Comparison of ENCODE assay signal across 1 cellular context in the genomic region with DNA sequence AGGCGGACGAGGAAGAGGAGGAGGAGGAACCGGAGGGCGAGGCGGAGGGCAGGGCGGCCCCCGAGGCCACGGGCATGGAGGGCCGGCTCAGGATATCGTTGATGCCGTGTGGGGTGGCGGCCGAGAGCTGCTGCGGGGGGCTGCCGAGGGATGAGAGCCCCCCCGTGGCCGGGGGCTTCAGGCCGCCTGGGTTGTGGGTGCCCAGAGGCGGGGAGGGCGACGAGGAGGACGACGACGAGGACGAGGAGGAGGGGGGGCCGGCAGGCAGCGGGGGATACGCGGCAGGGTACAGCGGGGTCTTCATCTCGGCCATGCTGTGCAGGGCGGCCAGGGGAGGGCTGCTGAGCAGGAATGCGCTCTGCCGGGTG.
A peak's percentile ranks its signal among the peaks of the same experiment; 100 is the strongest.
TF ChIP-seq lines count a peak whose summit lies in the region.

No MANE protein-coding gene starts in this region.

TF ChIP-seq in HEK293, 187 proteins besides CTCF, POLR2A, EP300 and RAD21 (continued from another document and continues in another):
- TF ChIP-seq, protein P1, sequence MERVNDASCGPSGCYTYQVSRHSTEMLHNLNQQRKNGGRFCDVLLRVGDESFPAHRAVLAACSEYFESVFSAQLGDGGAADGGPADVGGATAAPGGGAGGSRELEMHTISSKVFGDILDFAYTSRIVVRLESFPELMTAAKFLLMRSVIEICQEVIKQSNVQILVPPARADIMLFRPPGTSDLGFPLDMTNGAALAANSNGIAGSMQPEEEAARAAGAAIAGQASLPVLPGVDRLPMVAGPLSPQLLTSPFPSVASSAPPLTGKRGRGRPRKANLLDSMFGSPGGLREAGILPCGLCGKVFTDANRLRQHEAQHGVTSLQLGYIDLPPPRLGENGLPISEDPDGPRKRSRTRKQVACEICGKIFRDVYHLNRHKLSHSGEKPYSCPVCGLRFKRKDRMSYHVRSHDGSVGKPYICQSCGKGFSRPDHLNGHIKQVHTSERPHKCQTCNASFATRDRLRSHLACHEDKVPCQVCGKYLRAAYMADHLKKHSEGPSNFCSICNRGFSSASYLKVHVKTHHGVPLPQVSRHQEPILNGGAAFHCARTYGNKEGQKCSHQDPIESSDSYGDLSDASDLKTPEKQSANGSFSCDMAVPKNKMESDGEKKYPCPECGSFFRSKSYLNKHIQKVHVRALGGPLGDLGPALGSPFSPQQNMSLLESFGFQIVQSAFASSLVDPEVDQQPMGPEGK (tag by site-specific recombination; IDR thresholded peaks at IDR 0.05) = peak; percentile 80
- TF ChIP-seq KLF16 (tag by site-specific recombination; IDR thresholded peaks at IDR 0.05) = no peak
- no peak for TF ChIP-seq ZNF19 (tag by site-specific recombination; IDR thresholded peaks at IDR 0.05; ENCODE audit: low read depth)
- TF ChIP-seq SP2 (tag by site-specific recombination; IDR thresholded peaks at IDR 0.05) = peak; percentile 10; the same call in 1 of the 2 replicates
- no peak for TF ChIP-seq ZNF133 (tag by site-specific recombination; IDR thresholded peaks at IDR 0.05)
- TF ChIP-seq ZNF585B (tag by site-specific recombination; IDR thresholded peaks at IDR 0.05) = no peak
- TF ChIP-seq KLF8 (tag by site-specific recombination; IDR thresholded peaks at IDR 0.05) = 0 out of 2 replicates have a peak, but pooled peaks have one; percentile 42
- TF ChIP-seq KLF9 (tag by site-specific recombination; IDR thresholded peaks at IDR 0.05; ENCODE audit: low read depth) = no peak
- no peak for TF ChIP-seq ZNF660 (tag by site-specific recombination; IDR thresholded peaks at IDR 0.05)
- no peak for TF ChIP-seq ZNF48 (tag by site-specific recombination; IDR thresholded peaks at IDR 0.05)
- TF ChIP-seq ZNF549 (tag by site-specific recombination; IDR thresholded peaks at IDR 0.05) = no peak
- TF ChIP-seq, protein P2, sequence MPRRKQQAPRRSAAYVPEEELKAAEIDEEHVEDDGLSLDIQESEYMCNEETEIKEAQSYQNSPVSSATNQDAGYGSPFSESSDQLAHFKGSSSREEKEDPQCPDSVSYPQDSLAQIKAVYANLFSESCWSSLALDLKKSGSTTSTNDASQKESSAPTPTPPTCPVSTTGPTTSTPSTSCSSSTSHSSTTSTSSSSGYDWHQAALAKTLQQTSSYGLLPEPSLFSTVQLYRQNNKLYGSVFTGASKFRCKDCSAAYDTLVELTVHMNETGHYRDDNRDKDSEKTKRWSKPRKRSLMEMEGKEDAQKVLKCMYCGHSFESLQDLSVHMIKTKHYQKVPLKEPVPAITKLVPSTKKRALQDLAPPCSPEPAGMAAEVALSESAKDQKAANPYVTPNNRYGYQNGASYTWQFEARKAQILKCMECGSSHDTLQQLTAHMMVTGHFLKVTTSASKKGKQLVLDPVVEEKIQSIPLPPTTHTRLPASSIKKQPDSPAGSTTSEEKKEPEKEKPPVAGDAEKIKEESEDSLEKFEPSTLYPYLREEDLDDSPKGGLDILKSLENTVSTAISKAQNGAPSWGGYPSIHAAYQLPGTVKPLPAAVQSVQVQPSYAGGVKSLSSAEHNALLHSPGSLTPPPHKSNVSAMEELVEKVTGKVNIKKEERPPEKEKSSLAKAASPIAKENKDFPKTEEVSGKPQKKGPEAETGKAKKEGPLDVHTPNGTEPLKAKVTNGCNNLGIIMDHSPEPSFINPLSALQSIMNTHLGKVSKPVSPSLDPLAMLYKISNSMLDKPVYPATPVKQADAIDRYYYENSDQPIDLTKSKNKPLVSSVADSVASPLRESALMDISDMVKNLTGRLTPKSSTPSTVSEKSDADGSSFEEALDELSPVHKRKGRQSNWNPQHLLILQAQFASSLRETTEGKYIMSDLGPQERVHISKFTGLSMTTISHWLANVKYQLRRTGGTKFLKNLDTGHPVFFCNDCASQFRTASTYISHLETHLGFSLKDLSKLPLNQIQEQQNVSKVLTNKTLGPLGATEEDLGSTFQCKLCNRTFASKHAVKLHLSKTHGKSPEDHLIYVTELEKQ (tag by site-specific recombination; IDR thresholded peaks at IDR 0.05; ENCODE audit: borderline replicate concordance) = no peak
- TF ChIP-seq, protein P3, sequence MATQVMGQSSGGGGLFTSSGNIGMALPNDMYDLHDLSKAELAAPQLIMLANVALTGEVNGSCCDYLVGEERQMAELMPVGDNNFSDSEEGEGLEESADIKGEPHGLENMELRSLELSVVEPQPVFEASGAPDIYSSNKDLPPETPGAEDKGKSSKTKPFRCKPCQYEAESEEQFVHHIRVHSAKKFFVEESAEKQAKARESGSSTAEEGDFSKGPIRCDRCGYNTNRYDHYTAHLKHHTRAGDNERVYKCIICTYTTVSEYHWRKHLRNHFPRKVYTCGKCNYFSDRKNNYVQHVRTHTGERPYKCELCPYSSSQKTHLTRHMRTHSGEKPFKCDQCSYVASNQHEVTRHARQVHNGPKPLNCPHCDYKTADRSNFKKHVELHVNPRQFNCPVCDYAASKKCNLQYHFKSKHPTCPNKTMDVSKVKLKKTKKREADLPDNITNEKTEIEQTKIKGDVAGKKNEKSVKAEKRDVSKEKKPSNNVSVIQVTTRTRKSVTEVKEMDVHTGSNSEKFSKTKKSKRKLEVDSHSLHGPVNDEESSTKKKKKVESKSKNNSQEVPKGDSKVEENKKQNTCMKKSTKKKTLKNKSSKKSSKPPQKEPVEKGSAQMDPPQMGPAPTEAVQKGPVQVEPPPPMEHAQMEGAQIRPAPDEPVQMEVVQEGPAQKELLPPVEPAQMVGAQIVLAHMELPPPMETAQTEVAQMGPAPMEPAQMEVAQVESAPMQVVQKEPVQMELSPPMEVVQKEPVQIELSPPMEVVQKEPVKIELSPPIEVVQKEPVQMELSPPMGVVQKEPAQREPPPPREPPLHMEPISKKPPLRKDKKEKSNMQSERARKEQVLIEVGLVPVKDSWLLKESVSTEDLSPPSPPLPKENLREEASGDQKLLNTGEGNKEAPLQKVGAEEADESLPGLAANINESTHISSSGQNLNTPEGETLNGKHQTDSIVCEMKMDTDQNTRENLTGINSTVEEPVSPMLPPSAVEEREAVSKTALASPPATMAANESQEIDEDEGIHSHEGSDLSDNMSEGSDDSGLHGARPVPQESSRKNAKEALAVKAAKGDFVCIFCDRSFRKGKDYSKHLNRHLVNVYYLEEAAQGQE (tag by site-specific recombination; IDR thresholded peaks at IDR 0.05) = no peak
- no peak for TF ChIP-seq ZBTB21 (tag by site-specific recombination; IDR thresholded peaks at IDR 0.05)
- peak; percentile 61; the same call in 1 of the 2 replicates for TF ChIP-seq YY2 (tag by site-specific recombination; IDR thresholded peaks at IDR 0.05)
- peak; percentile 32; the same call in 1 of the 2 replicates for TF ChIP-seq ZNF324 (tag by site-specific recombination; IDR thresholded peaks at IDR 0.05)
- no peak for TF ChIP-seq GLI2 (tag by site-specific recombination; IDR thresholded peaks at IDR 0.05; ENCODE audit: borderline replicate concordance, low read depth)
- TF ChIP-seq, protein P4, sequence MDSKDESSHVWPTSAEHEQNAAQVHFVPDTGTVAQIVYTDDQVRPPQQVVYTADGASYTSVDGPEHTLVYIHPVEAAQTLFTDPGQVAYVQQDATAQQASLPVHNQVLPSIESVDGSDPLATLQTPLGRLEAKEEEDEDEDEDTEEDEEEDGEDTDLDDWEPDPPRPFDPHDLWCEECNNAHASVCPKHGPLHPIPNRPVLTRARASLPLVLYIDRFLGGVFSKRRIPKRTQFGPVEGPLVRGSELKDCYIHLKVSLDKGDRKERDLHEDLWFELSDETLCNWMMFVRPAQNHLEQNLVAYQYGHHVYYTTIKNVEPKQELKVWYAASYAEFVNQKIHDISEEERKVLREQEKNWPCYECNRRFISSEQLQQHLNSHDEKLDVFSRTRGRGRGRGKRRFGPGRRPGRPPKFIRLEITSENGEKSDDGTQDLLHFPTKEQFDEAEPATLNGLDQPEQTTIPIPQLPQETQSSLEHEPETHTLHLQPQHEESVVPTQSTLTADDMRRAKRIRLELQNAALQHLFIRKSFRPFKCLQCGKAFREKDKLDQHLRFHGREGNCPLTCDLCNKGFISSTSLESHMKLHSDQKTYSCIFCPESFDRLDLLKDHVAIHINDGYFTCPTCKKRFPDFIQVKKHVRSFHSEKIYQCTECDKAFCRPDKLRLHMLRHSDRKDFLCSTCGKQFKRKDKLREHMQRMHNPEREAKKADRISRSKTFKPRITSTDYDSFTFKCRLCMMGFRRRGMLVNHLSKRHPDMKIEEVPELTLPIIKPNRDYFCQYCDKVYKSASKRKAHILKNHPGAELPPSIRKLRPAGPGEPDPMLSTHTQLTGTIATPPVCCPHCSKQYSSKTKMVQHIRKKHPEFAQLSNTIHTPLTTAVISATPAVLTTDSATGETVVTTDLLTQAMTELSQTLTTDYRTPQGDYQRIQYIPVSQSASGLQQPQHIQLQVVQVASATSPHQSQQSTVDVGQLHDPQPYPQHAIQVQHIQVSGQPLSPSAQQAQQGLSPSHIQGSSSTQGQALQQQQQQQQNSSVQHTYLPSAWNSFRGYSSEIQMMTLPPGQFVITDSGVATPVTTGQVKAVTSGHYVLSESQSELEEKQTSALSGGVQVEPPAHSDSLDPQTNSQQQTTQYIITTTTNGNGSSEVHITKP (tag by site-specific recombination; IDR thresholded peaks at IDR 0.05) = 0 out of 2 replicates have a peak, but pooled peaks have one; percentile 11
- no peak for TF ChIP-seq ZNF768 (tag by site-specific recombination; IDR thresholded peaks at IDR 0.05)
- no peak for TF ChIP-seq ZNF23 (tag by site-specific recombination; IDR thresholded peaks at IDR 0.05; ENCODE audit: borderline replicate concordance)
- no peak for TF ChIP-seq TCF7L2 (IDR thresholded peaks at IDR 0.05; ENCODE audit: borderline replicate concordance, low read depth, low read length)
- TF ChIP-seq KLF7 (tag by site-specific recombination; IDR thresholded peaks at IDR 0.05; ENCODE audit: borderline replicate concordance) = peak; percentile 15; the same call in 1 of the 2 replicates
- TF ChIP-seq, protein P5, sequence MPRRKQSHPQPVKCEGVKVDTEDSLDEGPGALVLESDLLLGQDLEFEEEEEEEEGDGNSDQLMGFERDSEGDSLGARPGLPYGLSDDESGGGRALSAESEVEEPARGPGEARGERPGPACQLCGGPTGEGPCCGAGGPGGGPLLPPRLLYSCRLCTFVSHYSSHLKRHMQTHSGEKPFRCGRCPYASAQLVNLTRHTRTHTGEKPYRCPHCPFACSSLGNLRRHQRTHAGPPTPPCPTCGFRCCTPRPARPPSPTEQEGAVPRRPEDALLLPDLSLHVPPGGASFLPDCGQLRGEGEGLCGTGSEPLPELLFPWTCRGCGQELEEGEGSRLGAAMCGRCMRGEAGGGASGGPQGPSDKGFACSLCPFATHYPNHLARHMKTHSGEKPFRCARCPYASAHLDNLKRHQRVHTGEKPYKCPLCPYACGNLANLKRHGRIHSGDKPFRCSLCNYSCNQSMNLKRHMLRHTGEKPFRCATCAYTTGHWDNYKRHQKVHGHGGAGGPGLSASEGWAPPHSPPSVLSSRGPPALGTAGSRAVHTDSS (tag by site-specific recombination; IDR thresholded peaks at IDR 0.05) = peak; percentile 78
- no peak for TF ChIP-seq ZNF501 (tag by site-specific recombination; IDR thresholded peaks at IDR 0.05)
- TF ChIP-seq, protein P6, sequence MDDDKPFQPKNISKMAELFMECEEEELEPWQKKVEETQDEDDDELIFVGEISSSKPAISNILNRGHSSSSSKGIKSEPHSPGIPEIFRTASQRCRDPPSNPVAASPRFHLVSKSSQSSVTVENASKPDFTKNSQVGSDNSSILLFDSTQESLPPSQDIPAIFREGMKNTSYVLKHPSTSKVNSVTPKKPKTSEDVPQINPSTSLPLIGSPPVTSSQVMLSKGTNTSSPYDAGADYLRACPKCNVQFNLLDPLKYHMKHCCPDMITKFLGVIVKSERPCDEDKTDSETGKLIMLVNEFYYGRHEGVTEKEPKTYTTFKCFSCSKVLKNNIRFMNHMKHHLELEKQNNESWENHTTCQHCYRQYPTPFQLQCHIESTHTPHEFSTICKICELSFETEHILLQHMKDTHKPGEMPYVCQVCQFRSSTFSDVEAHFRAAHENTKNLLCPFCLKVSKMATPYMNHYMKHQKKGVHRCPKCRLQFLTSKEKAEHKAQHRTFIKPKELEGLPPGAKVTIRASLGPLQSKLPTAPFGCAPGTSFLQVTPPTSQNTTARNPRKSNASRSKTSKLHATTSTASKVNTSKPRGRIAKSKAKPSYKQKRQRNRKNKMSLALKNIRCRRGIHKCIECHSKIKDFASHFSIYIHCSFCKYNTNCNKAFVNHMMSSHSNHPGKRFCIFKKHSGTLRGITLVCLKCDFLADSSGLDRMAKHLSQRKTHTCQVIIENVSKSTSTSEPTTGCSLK (tag by site-specific recombination; IDR thresholded peaks at IDR 0.05) = no peak
- no peak for TF ChIP-seq ZNF169 (tag by site-specific recombination; IDR thresholded peaks at IDR 0.05)
- TF ChIP-seq, protein P7, sequence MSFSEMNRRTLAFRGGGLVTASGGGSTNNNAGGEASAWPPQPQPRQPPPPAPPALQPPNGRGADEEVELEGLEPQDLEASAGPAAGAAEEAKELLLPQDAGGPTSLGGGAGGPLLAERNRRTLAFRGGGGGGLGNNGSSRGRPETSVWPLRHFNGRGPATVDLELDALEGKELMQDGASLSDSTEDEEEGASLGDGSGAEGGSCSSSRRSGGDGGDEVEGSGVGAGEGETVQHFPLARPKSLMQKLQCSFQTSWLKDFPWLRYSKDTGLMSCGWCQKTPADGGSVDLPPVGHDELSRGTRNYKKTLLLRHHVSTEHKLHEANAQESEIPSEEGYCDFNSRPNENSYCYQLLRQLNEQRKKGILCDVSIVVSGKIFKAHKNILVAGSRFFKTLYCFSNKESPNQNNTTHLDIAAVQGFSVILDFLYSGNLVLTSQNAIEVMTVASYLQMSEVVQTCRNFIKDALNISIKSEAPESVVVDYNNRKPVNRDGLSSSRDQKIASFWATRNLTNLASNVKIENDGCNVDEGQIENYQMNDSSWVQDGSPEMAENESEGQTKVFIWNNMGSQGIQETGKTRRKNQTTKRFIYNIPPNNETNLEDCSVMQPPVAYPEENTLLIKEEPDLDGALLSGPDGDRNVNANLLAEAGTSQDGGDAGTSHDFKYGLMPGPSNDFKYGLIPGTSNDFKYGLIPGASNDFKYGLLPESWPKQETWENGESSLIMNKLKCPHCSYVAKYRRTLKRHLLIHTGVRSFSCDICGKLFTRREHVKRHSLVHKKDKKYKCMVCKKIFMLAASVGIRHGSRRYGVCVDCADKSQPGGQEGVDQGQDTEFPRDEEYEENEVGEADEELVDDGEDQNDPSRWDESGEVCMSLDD (tag by site-specific recombination; IDR thresholded peaks at IDR 0.05) = peak; percentile 41; the same call in 1 of the 2 replicates
